1 cellular context compared by ENCODE assay signal in genomic region chr2:69893684-69894481, GRCh38.
TF ChIP-seq lines count a peak whose summit lies in the region.

A gene with protein sequence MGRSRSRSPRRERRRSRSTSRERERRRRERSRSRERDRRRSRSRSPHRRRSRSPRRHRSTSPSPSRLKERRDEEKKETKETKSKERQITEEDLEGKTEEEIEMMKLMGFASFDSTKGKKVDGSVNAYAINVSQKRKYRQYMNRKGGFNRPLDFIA (plus strand): TSS chr2:69893956. CDS start chr2:69893985, 29 bp downstream.

TF ChIP-seq in K562, 482 proteins besides CTCF, POLR2A, EP300 and RAD21 (continued from another document and continues in another):
- no peak for TF ChIP-seq RNF219 (CRISPR knock-in tag; IDR thresholded peaks at IDR 0.05)
- TF ChIP-seq, protein P1, sequence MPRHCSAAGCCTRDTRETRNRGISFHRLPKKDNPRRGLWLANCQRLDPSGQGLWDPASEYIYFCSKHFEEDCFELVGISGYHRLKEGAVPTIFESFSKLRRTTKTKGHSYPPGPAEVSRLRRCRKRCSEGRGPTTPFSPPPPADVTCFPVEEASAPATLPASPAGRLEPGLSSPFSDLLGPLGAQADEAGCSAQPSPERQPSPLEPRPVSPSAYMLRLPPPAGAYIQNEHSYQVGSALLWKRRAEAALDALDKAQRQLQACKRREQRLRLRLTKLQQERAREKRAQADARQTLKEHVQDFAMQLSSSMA (CRISPR knock-in tag; IDR thresholded peaks at IDR 0.05) = no peak
- TF ChIP-seq EP400 (IDR thresholded peaks at IDR 0.05) = peak; percentile 71
- TF ChIP-seq ZNF766 (CRISPR knock-in tag; conservative IDR thresholded peaks at IDR 0.05) = peak; percentile 61; the same call in 1 of the 2 replicates
- TF ChIP-seq FOXJ3 (CRISPR knock-in tag; IDR thresholded peaks at IDR 0.05) = no peak
- no peak for TF ChIP-seq HSF4 (CRISPR knock-in tag; IDR thresholded peaks at IDR 0.05; ENCODE audit: borderline replicate concordance)
- TF ChIP-seq TFAM (CRISPR knock-in tag; conservative IDR thresholded peaks at IDR 0.05) = no peak
- TF ChIP-seq, protein P2, sequence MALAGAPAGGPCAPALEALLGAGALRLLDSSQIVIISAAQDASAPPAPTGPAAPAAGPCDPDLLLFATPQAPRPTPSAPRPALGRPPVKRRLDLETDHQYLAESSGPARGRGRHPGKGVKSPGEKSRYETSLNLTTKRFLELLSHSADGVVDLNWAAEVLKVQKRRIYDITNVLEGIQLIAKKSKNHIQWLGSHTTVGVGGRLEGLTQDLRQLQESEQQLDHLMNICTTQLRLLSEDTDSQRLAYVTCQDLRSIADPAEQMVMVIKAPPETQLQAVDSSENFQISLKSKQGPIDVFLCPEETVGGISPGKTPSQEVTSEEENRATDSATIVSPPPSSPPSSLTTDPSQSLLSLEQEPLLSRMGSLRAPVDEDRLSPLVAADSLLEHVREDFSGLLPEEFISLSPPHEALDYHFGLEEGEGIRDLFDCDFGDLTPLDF (CRISPR knock-in tag; IDR thresholded peaks at IDR 0.05) = peak; percentile 64; the same call in 1 of the 2 replicates
- TF ChIP-seq STAG1 (CRISPR knock-in tag; IDR thresholded peaks at IDR 0.05; ENCODE audit: borderline replicate concordance) = no peak
- TF ChIP-seq STAT6 (CRISPR knock-in tag; IDR thresholded peaks at IDR 0.05) = no peak
- TF ChIP-seq NR3C1 (CRISPR knock-in tag; IDR thresholded peaks at IDR 0.05) = no peak
- no peak for TF ChIP-seq RFX5 (IDR thresholded peaks at IDR 0.05; ENCODE audit: low read depth, low read length)
- TF ChIP-seq, protein P3, sequence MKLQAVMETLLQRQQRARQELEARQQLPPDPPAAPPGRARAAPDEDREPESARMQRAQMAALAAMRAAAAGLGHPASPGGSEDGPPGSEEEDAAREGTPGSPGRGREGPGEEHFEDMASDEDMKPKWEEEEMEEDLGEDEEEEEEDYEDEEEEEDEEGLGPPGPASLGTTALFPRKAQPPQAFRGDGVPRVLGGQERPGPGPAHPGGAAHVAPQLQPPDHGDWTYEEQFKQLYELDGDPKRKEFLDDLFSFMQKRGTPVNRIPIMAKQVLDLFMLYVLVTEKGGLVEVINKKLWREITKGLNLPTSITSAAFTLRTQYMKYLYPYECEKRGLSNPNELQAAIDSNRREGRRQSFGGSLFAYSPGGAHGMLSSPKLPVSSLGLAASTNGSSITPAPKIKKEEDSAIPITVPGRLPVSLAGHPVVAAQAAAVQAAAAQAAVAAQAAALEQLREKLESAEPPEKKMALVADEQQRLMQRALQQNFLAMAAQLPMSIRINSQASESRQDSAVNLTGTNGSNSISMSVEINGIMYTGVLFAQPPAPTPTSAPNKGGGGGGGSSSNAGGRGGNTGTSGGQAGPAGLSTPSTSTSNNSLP (IDR thresholded peaks at IDR 0.05; ENCODE audit: borderline replicate concordance, low read depth, low read length) = peak; percentile 29; the same call in 1 of the 2 replicates
- TF ChIP-seq RBM34 (IDR thresholded peaks at IDR 0.05; ENCODE audit: borderline replicate concordance, insufficient read depth, low read length) = no peak
- no peak for TF ChIP-seq ZNF282 (CRISPR knock-in tag; IDR thresholded peaks at IDR 0.05)
- TF ChIP-seq ZNF253 (CRISPR knock-in tag; conservative IDR thresholded peaks at IDR 0.05) = no peak
- no peak for TF ChIP-seq ZNF780A (CRISPR knock-in tag; IDR thresholded peaks at IDR 0.05)
- TF ChIP-seq, protein P4, sequence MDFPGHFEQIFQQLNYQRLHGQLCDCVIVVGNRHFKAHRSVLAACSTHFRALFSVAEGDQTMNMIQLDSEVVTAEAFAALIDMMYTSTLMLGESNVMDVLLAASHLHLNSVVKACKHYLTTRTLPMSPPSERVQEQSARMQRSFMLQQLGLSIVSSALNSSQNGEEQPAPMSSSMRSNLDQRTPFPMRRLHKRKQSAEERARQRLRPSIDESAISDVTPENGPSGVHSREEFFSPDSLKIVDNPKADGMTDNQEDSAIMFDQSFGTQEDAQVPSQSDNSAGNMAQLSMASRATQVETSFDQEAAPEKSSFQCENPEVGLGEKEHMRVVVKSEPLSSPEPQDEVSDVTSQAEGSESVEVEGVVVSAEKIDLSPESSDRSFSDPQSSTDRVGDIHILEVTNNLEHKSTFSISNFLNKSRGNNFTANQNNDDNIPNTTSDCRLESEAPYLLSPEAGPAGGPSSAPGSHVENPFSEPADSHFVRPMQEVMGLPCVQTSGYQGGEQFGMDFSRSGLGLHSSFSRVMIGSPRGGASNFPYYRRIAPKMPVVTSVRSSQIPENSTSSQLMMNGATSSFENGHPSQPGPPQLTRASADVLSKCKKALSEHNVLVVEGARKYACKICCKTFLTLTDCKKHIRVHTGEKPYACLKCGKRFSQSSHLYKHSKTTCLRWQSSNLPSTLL (IDR thresholded peaks at IDR 0.05) = no peak
- no peak for TF ChIP-seq NCOA2 (IDR thresholded peaks at IDR 0.05; ENCODE audit: partially characterized antibody in 2 of 2)
- TF ChIP-seq, protein P5, sequence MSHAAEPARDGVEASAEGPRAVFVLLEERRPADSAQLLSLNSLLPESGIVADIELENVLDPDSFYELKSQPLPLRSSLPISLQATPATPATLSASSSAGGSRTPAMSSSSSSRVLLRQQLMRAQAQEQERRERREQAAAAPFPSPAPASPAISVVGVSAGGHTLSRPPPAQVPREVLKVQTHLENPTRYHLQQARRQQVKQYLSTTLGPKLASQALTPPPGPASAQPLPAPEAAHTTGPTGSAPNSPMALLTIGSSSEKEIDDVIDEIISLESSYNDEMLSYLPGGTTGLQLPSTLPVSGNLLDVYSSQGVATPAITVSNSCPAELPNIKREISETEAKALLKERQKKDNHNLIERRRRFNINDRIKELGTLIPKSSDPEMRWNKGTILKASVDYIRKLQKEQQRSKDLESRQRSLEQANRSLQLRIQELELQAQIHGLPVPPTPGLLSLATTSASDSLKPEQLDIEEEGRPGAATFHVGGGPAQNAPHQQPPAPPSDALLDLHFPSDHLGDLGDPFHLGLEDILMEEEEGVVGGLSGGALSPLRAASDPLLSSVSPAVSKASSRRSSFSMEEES (CRISPR knock-in tag; IDR thresholded peaks at IDR 0.05) = no peak
- no peak for TF ChIP-seq TAF15 (IDR thresholded peaks at IDR 0.05; ENCODE audit: low read depth, low read length)
- TF ChIP-seq, protein P6, sequence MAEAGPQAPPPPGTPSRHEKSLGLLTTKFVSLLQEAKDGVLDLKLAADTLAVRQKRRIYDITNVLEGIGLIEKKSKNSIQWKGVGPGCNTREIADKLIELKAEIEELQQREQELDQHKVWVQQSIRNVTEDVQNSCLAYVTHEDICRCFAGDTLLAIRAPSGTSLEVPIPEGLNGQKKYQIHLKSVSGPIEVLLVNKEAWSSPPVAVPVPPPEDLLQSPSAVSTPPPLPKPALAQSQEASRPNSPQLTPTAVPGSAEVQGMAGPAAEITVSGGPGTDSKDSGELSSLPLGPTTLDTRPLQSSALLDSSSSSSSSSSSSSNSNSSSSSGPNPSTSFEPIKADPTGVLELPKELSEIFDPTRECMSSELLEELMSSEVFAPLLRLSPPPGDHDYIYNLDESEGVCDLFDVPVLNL (CRISPR knock-in tag; IDR thresholded peaks at IDR 0.05; ENCODE audit: low read depth) = 0 out of 2 replicates have a peak, but pooled peaks have one; percentile 36
- peak; percentile 84 for TF ChIP-seq ZFX (CRISPR knock-in tag; IDR thresholded peaks at IDR 0.05)
- peak; percentile 57 for TF ChIP-seq ETV1 (tag; conservative IDR thresholded peaks at IDR 0.05; ENCODE audit: low read depth)
- TF ChIP-seq DIDO1 (tag; IDR thresholded peaks at IDR 0.05; ENCODE audit: low read depth) = peak; percentile 96
- peak; percentile 24 to 46; a peak in 1 of 4 replicates for TF ChIP-seq TEAD1 (CRISPR knock-in tag; IDR thresholded peaks at IDR 0.05)
- TF ChIP-seq RUNX1 (IDR thresholded peaks at IDR 0.05; ENCODE audit: low read depth) = no peak
- TF ChIP-seq HNRNPL (IDR thresholded peaks at IDR 0.05; ENCODE audit: low read depth, low read length) = no peak
- TF ChIP-seq POLR2H (tag; IDR thresholded peaks at IDR 0.05; ENCODE audit: low read depth) = 0 out of 2 replicates have a peak, but pooled peaks have one; percentile 53
- TF ChIP-seq HMG20B (CRISPR knock-in tag; IDR thresholded peaks at IDR 0.05) = no peak
- peak; percentile 80 to 83 for TF ChIP-seq FOXK2 (conservative IDR thresholded peaks at IDR 0.05 in 1 of 2, IDR thresholded peaks at IDR 0.05 in 1 of 2; ENCODE audit: low read depth in 2 of 2)
- no peak for TF ChIP-seq CBX8 (IDR thresholded peaks at IDR 0.05; ENCODE audit: borderline replicate concordance, extremely low read depth, low read depth, low read length, poor library complexity, severe bottlenecking)
- TF ChIP-seq TRIM28 (IDR thresholded peaks at IDR 0.05) = peak; percentile 61; the same call in 1 of the 2 replicates
- peak; percentile 75; the same call in 1 of the 2 replicates for TF ChIP-seq TFAP4 (CRISPR knock-in tag; IDR thresholded peaks at IDR 0.05; ENCODE audit: borderline replicate concordance)
- no peak for TF ChIP-seq U2AF1 (optimal IDR thresholded peaks at IDR 0.05; ENCODE audit: low read depth, low read length)
- TF ChIP-seq FUS (optimal IDR thresholded peaks at IDR 0.05; ENCODE audit: low read depth, low read length) = no peak
- TF ChIP-seq NRF1 (conservative IDR thresholded peaks at IDR 0.05 in 1 of 2, IDR thresholded peaks at IDR 0.05 in 1 of 2) = no peak
- TF ChIP-seq ZNF324 (CRISPR knock-in tag; IDR thresholded peaks at IDR 0.05) = no peak
- no peak for TF ChIP-seq RBM17 (IDR thresholded peaks at IDR 0.05; ENCODE audit: borderline replicate concordance, low read depth, low read length)
- TF ChIP-seq MCM7 (IDR thresholded peaks at IDR 0.05) = no peak
- TF ChIP-seq BRD9 (IDR thresholded peaks at IDR 0.05; ENCODE audit: low read depth, partially characterized antibody) = peak; percentile 54
- no peak for TF ChIP-seq SMARCB1 (IDR thresholded peaks at IDR 0.05; ENCODE audit: insufficient read length, low read depth)
- no peak for TF ChIP-seq MBD1 (CRISPR knock-in tag; IDR thresholded peaks at IDR 0.05)
- no peak for TF ChIP-seq DLX4 (CRISPR knock-in tag; IDR thresholded peaks at IDR 0.05)
- TF ChIP-seq ZNF146 (CRISPR knock-in tag; IDR thresholded peaks at IDR 0.05; ENCODE audit: unreplicated experiment) = no peak
- no peak for TF ChIP-seq RAD51 (IDR thresholded peaks at IDR 0.05; ENCODE audit: borderline replicate concordance, low read depth)
